14 cellular contexts compared by ENCODE assay signal in genomic region chr5:149497357-149497756, GRCh38. TPM values are rescaled to one million over a fixed set of nuclear protein-coding genes. Genes with fewer than 3 reads are reported as not detected.
DNase-seq lines count a peak whose midpoint lies in the region; ATAC-seq, FAIRE-seq and TF ChIP-seq lines count a peak whose summit lies in the region.
"Had no signal": no experiment of that assay in that cellular context is flagged by ENCODE, and none has a peak within 500 bp of the region (broad histone marks: within the 10 kb centered on the region; RNA-seq: fewer than 3 reads in every experiment).

No MANE protein-coding gene starts in this region.

- H3K79me1 ChIP-seq in mesendoderm (ENCODE audit: low read length), result no peaks in the 10 kb centered on the region

- H3K27me3 Mint-ChIP-seq in activated naive CD4-positive, alpha-beta T cell treated with anti-CD3 and anti-CD28 coated beads, Interleukin-2, amount 50 U/mL, for 24 hours, result no peaks in the 10 kb centered on the region
- H3K27me3 Mint-ChIP-seq: activated CD4-positive, alpha-beta T cell treated with anti-CD3 and anti-CD28 coated beads, Interleukin-2, amount 10 ng/mL, durations not matched to agents 7 days and 5 days; dendritic cell treated with granulocyte-macrophage colony-stimulating factor and Interleukin-4, amounts not matched to agents 40 ng/mL and 50 ng/mL, for 4 days had no signal

- CTCF ChIA-PET in K562 (lab: Yijun Ruan, JAX; ENCODE audit: low intra/inter-chr PET ratio), result no interaction called here

- in situ Hi-C loops in K562 (cut with MboI), result no loop called here

- H2BK120ac ChIP-seq in mesendoderm (ENCODE audit: low read depth, low read length), result no peak overlapping the region

- ATAC-seq in activated naive CD4-positive, alpha-beta T cell treated with anti-CD3 and anti-CD28 coated beads, Interleukin-2, amount 50 U/mL, for 72 hours, result no peak
- ATAC-seq in K562 (peak; percentile 38), upper lobe of right lung (no peak), HG02938 (IDR thresholded peaks at IDR 0.05; ENCODE audit: unreplicated experiment) (no peak)

- H3K23ac ChIP-seq in mesendoderm (ENCODE audit: low read length), result no peak overlapping the region

- H3K4me3 Mint-ChIP-seq in activated naive CD4-positive, alpha-beta T cell treated with anti-CD3 and anti-CD28 coated beads, Interleukin-2, amount 50 U/mL, for 24 hours, result no peak overlapping the region
- H3K4me3 Mint-ChIP-seq: activated CD4-positive, alpha-beta T cell treated with anti-CD3 and anti-CD28 coated beads, Interleukin-2, amount 10 ng/mL, durations not matched to agents 7 days and 5 days; dendritic cell treated with granulocyte-macrophage colony-stimulating factor and Interleukin-4, amounts not matched to agents 40 ng/mL and 50 ng/mL, for 4 days had no signal

- H3K9me3 ChIP-seq in K562 (replicated peaks; ENCODE audit: control insufficient read depth, insufficient read depth, low read depth, low read length), result no peaks in the 10 kb centered on the region
- no peaks in the 10 kb centered on the region for H3K9me3 ChIP-seq in upper lobe of right lung
- H3K9me3 ChIP-seq: BLaER1 had no signal

- H2BK15ac ChIP-seq in mesendoderm (replicated peaks; ENCODE audit: low read depth), result no peak overlapping the region

- no peak overlapping the region for H3K4me3 ChIP-seq in K562
- no peak overlapping the region for H3K4me3 ChIP-seq in mesendoderm (ENCODE audit: low read length)
- no peak overlapping the region for H3K4me3 ChIP-seq in upper lobe of right lung
- H3K4me3 ChIP-seq: BLaER1 had no signal

- H3K9me1 ChIP-seq in K562 (ENCODE audit: control insufficient read depth, insufficient read depth, low read length), result no peaks in the 10 kb centered on the region

- H3K4me1 Mint-ChIP-seq in activated naive CD4-positive, alpha-beta T cell treated with anti-CD3 and anti-CD28 coated beads, Interleukin-2, amount 50 U/mL, for 24 hours, result no peaks in the 10 kb centered on the region
- H3K4me1 Mint-ChIP-seq: activated CD4-positive, alpha-beta T cell treated with anti-CD3 and anti-CD28 coated beads, Interleukin-2, amount 10 ng/mL, durations not matched to agents 7 days and 5 days had no signal

- no peak overlapping the region for H2AK5ac ChIP-seq in mesendoderm (ENCODE audit: low read length)

- no peak for TF ChIP-seq CTCF in K562 (IDR thresholded peaks at IDR 0.05 in 2 of 3, conservative IDR thresholded peaks at IDR 0.05 in 1 of 3; ENCODE audit: insufficient read depth in 2 of 3, low read depth in 1 of 3, low read length in 3 of 3)
- TF ChIP-seq CTCF in upper lobe of right lung (IDR thresholded peaks at IDR 0.05), result no peak

- H3K36me3 Mint-ChIP-seq in activated naive CD4-positive, alpha-beta T cell treated with anti-CD3 and anti-CD28 coated beads, Interleukin-2, amount 50 U/mL, for 24 hours, result peaks cover 12% of the 10 kb centered on the region
- peaks cover 5 to 23% of the 10 kb centered on the region in 2 donors for H3K36me3 Mint-ChIP-seq in activated naive CD4-positive, alpha-beta T cell treated with anti-CD3 and anti-CD28 coated beads, Interleukin-2, amount 50 U/mL, for 72 hours

- H3K36me3 ChIP-seq in K562 (ENCODE audit: control insufficient read depth, insufficient read depth, low read length) (peaks cover 80% of the 10 kb centered on the region), mesendoderm (ENCODE audit: control insufficient read depth, insufficient read depth, low read length) (peaks cover 3% of the 10 kb centered on the region), upper lobe of right lung (peaks cover 82% of the 10 kb centered on the region)

- FAIRE-seq in K562 (lab: Jason Lieb, UNC), result no peak

- no peak for TF ChIP-seq EP300 in K562 (IDR thresholded peaks at IDR 0.05; ENCODE audit: low read length)

- H3K9ac ChIP-seq in K562 (ENCODE audit: insufficient read depth in 1 of 2, low read depth in 2 of 2, low read length in 2 of 2) (no peak overlapping the region), mesendoderm (ENCODE audit: low read length) (no peak overlapping the region)
- H3K9ac ChIP-seq: BLaER1 had no signal

- BruUV-seq in K562 (replicated peaks; lab: Mats Ljungman, UMichigan), result no TSS peak

- H3K4me2 ChIP-seq in K562 (ENCODE audit: insufficient read depth, low read length), result no peak overlapping the region
- no peak overlapping the region for H3K4me2 ChIP-seq in mesendoderm (ENCODE audit: low read length)
- H3K4me2 ChIP-seq: BLaER1 had no signal

- H3K9me3 Mint-ChIP-seq in activated naive CD4-positive, alpha-beta T cell treated with anti-CD3 and anti-CD28 coated beads, Interleukin-2, amount 50 U/mL, for 24 hours, result no peaks in the 10 kb centered on the region
- H3K9me3 Mint-ChIP-seq in activated naive CD4-positive, alpha-beta T cell treated with anti-CD3 and anti-CD28 coated beads, Interleukin-2, amount 50 U/mL, for 72 hours, result no peaks in the 10 kb centered on the region
- H3K9me3 Mint-ChIP-seq: activated CD4-positive, alpha-beta T cell treated with anti-CD3 and anti-CD28 coated beads, Interleukin-2, amount 10 ng/mL, durations not matched to agents 7 days and 5 days; dendritic cell treated with granulocyte-macrophage colony-stimulating factor and Interleukin-4, amounts not matched to agents 40 ng/mL and 50 ng/mL, for 4 days had no signal

- H4K5ac ChIP-seq in mesendoderm (ENCODE audit: low read length), result no peak overlapping the region

- no peak overlapping the region for H3K18ac ChIP-seq in mesendoderm (ENCODE audit: low read length)

- H3K79me2 ChIP-seq in K562 (ENCODE audit: control insufficient read depth, insufficient read depth, low read length), result no peaks in the 10 kb centered on the region
- H3K79me2 ChIP-seq in mesendoderm (ENCODE audit: control insufficient read depth, insufficient read depth, low read length), result no peaks in the 10 kb centered on the region

- no peaks in the 10 kb centered on the region for H3K4me1 ChIP-seq in K562 (replicated peaks in 1 of 2; ENCODE audit: control insufficient read depth in 2 of 2, insufficient read depth in 2 of 2, low read length in 2 of 2)
- H3K4me1 ChIP-seq in mesendoderm (ENCODE audit: control insufficient read depth, low read depth, low read length), result no peaks in the 10 kb centered on the region
- no peaks in the 10 kb centered on the region for H3K4me1 ChIP-seq in upper lobe of right lung
- H3K4me1 ChIP-seq: BLaER1 had no signal

- DNase-seq in activated naive CD4-positive, alpha-beta T cell treated with anti-CD3 and anti-CD28 coated beads, Interleukin-2, amount 50 U/mL, for 72 hours (ENCODE audit: low spot score in 2 of 2), result no peak
- no peak for DNase-seq in K562 (ENCODE audit: extremely low read depth in 1 of 4, low spot score in 3 of 4)
- peak; percentile 61 for DNase-seq in mesendoderm
- no peak for DNase-seq in upper lobe of right lung
- no peak for DNase-seq in NCI-H2081 (lab: John Stamatoyannopoulos, UW)
- no peak for DNase-seq in SHP77 treated with DMSO at 0.1 percent for 48 hours (lab: John Stamatoyannopoulos, UW)
- DNase-seq: activated CD4-positive, alpha-beta T cell treated with anti-CD3 and anti-CD28 coated beads, Interleukin-2, amount 10 ng/mL, durations not matched to agents 7 days and 5 days; H7; kidney glomerular epithelial cell; NK-92 treated with Interleukin-12 subunit alpha and Interleukin-12 subunit beta, amount 100 ng/mL, for 24 hours had no signal

- H3K27me3 ChIP-seq in K562 (ENCODE audit: control insufficient read depth in 2 of 2, insufficient read depth in 2 of 2, low read length in 2 of 2) (no peaks in the 10 kb centered on the region), mesendoderm (ENCODE audit: insufficient read depth, low read length, poor library complexity) (no peaks in the 10 kb centered on the region), upper lobe of right lung (no peaks in the 10 kb centered on the region)
- H3K27me3 ChIP-seq: BLaER1 had no signal

- WGBS in K562 (ENCODE audit: insufficient coverage, low coverage, missing lambda C conversion rate), result 66% methylated on average over 3 of the region's 3 CpGs
- no CpG with 5 or more reads among the region's 3 CpGs for WGBS in mesendoderm (ENCODE audit: extremely low coverage, insufficient coverage, low lambda C conversion rate)

- no peak for TF ChIP-seq RAD21 in K562 (CRISPR knock-in tag; conservative IDR thresholded peaks at IDR 0.05 in 1 of 2, IDR thresholded peaks at IDR 0.05 in 1 of 2)

- no peak overlapping the region for H3K4ac ChIP-seq in mesendoderm (ENCODE audit: low read depth, low read length)

- POLR2A ChIA-PET in K562 (lab: Yijun Ruan, JAX), result interaction anchor here (1.3 to 1.4 kb wide), 2 partner anchors 27 to 42 kb away, joined by 3 to 4 read pairs; no protein-coding TSS in a partner anchor

- H4K8ac ChIP-seq in mesendoderm (ENCODE audit: low read depth, low read length), result no peak overlapping the region

- intact Hi-C loops in K562 (cut with micrococcal nuclease) (no loop called here), upper lobe of right lung (cut with DNase I) (loop anchor here (10.0 kb wide), 1 partner anchor 47 kb away; no protein-coding TSS in a partner anchor)

- no peak overlapping the region for H2BK5ac ChIP-seq in mesendoderm (ENCODE audit: low read length)

- H2AFZ ChIP-seq in K562 (ENCODE audit: low read depth, low read length), result no peak overlapping the region

- H3K27ac ChIP-seq in K562 (ENCODE audit: extremely low read depth, low read depth, low read length) (no peak overlapping the region), mesendoderm (ENCODE audit: low read depth, low read length) (no peak overlapping the region), upper lobe of right lung (peak overlapping the region; percentile 15)
- H3K27ac ChIP-seq: BLaER1 had no signal

- no peaks in the 10 kb centered on the region for H4K20me1 ChIP-seq in K562 (replicated peaks; ENCODE audit: control insufficient read depth, insufficient read depth, low read length)

- TF ChIP-seq POLR2A in K562 (conservative IDR thresholded peaks at IDR 0.05), result no peak

- no peak overlapping the region for H3K56ac ChIP-seq in mesendoderm (ENCODE audit: low read length)

- peak overlapping the region; percentile 62 for H3K27ac Mint-ChIP-seq in activated naive CD4-positive, alpha-beta T cell treated with anti-CD3 and anti-CD28 coated beads, Interleukin-2, amount 50 U/mL, for 24 hours
- H3K27ac Mint-ChIP-seq in activated naive CD4-positive, alpha-beta T cell treated with anti-CD3 and anti-CD28 coated beads, Interleukin-2, amount 50 U/mL, for 72 hours, result peak overlapping the region in 1 of 2 donors; percentile 69
- H3K27ac Mint-ChIP-seq: activated CD4-positive, alpha-beta T cell treated with anti-CD3 and anti-CD28 coated beads, Interleukin-2, amount 10 ng/mL, durations not matched to agents 7 days and 5 days; dendritic cell treated with granulocyte-macrophage colony-stimulating factor and Interleukin-4, amounts not matched to agents 40 ng/mL and 50 ng/mL, for 4 days had no signal

RNA-seq across cellular contexts. Expression of gene CSNK1A1, which starts 53.9 kb away (rescaled TPM):
- 100 to 1,000 TPM; 148 to 197 TPM for total RNA-seq in activated naive CD4-positive, alpha-beta T cell treated with anti-CD3 and anti-CD28 coated beads, Interleukin-2, amount 50 U/mL, for 72 hours
- 130 and 191 TPM in 2 replicates for total RNA-seq in K562 (2011; cell fraction: chromatin; rRNA removed; ENCODE audit: low replicate concordance)
- 70.5 and 71.3 TPM in 2 replicates for total RNA-seq in K562 (2011; cell fraction: nucleolus; rRNA removed)
- 97.4 and 136 TPM in 2 replicates for total RNA-seq in K562 (2011; cell fraction: nucleoplasm; rRNA removed)
- total RNA-seq in K562 (2014; rRNA removed) (196 TPM in 2 replicates), K562 (2014; rRNA removed; fragmentation: Illumina TruSeq; extraction: Trizol) (192 and 220 TPM in 2 replicates), K562 (2015; rRNA removed; fragmentation: Illumina TruSeq; extraction: Trizol) (141 and 154 TPM in 2 replicates), K562 (2021) (186 and 196 TPM in 2 replicates), upper lobe of right lung (191 TPM)
- polyA plus RNA-seq in K562 (2011; rRNA removed) (138 and 185 TPM in 2 replicates), K562 (2014; fragmentation: Illumina TruSeq; extraction: Trizol) (120 and 133 TPM in 2 replicates), K562 (2014; fragmentation: Nextera tagmentation; extraction: Ambion mirVana) (10 to 100 TPM; 49.1 to 63.3 TPM), K562 (2014; rRNA removed) (116 and 117 TPM in 2 replicates)
- 64.6 and 80.0 TPM in 2 replicates for polyA plus RNA-seq in K562 (2011; cell fraction: cytosol; rRNA removed)
- polyA plus RNA-seq in K562 (2011; cell fraction: nucleus; rRNA removed), result 60.4 and 64.4 TPM in 2 replicates
- polyA plus RNA-seq in K562 (2012), result 86.1 and 129 TPM in 2 replicates
- polyA minus RNA-seq in K562 (2011; rRNA and poly(A)+ RNA removed), result 262 and 295 TPM in 2 replicates
- polyA minus RNA-seq in K562 (2011; cell fraction: cytosol; rRNA and poly(A)+ RNA removed), result 105 and 106 TPM in 2 replicates
- polyA minus RNA-seq in K562 (2011; cell fraction: nucleus; rRNA and poly(A)+ RNA removed), result 88.7 and 149 TPM in 2 replicates
- 145 TPM for polyA plus RNA-seq in mesendoderm (2013, experiment 1 of 2)
- 145 TPM for polyA plus RNA-seq in mesendoderm (2013, experiment 2 of 2)
